ENCODE assay signal across 10 cellular contexts in genomic region chr16:87828071-87828971, GRCh38. TPM values are rescaled to one million over a fixed set of nuclear protein-coding genes. Genes with fewer than 3 reads are reported as not detected.
DNase-seq lines count a peak whose midpoint lies in the region; ATAC-seq lines count a peak whose summit lies in the region.
"Had no signal": no experiment of that assay in that cellular context is flagged by ENCODE, and none has a peak within 500 bp of the region (broad histone marks: within the 10 kb centered on the region; RNA-seq: fewer than 3 reads in every experiment).

No MANE protein-coding gene starts in this region.

- no peak overlapping the region for H4K12ac ChIP-seq in trophoblast cell (ENCODE audit: low read depth, low read length)

- H3K18ac ChIP-seq in trophoblast cell (ENCODE audit: low read length), result no peak overlapping the region

- no peak overlapping the region for H2AK5ac ChIP-seq in trophoblast cell (ENCODE audit: low read length)

- H3K79me1 ChIP-seq in trophoblast cell (ENCODE audit: low read length), result no peaks in the 10 kb centered on the region

- no peak overlapping the region for H2BK5ac ChIP-seq in trophoblast cell (ENCODE audit: low read depth, low read length, poor library complexity)

- H3K27ac Mint-ChIP-seq in activated CD8-positive, alpha-beta memory T cell treated with anti-CD3 and anti-CD28 coated beads, Interleukin-2, amount 10 ng/mL, durations not matched to agents 7 days and 5 days, result no peak overlapping the region
- peak overlapping the region; percentile 42 for H3K27ac Mint-ChIP-seq in activated T-cell treated with anti-CD3 and anti-CD28 coated beads, Interleukin-2, amount 50 U/mL, for 72 hours
- H3K27ac Mint-ChIP-seq in CD8-positive, alpha-beta memory T cell, result peak overlapping the region in 3 of 8 donors; percentile 47 to 81 (median 50)
- H3K27ac Mint-ChIP-seq in naive thymus-derived CD8-positive, alpha-beta T cell, result peak overlapping the region in 1 of 10 donors; percentile 1

- POLR2A ChIA-PET in CD8-positive, alpha-beta memory T cell (lab: Charles Lee), result no interaction called here
- POLR2A ChIA-PET in naive thymus-derived CD8-positive, alpha-beta T cell (lab: Charles Lee), result no interaction called here

- H3K23ac ChIP-seq in trophoblast cell (ENCODE audit: low read length), result no peak overlapping the region

- no peak overlapping the region for H3K4me2 ChIP-seq in trophoblast cell (ENCODE audit: low read length)

- ATAC-seq in activated CD8-positive, alpha-beta memory T cell treated with anti-CD3 and anti-CD28 coated beads, Interleukin-2, amount 10 ng/mL, durations not matched to agents 7 days and 5 days, result peak; percentile 3
- no peak for ATAC-seq in activated T-cell treated with anti-CD3 and anti-CD28 coated beads, Interleukin-2, amount 50 U/mL, for 72 hours (replicated peaks in 1 of 2)
- no peak for ATAC-seq in GM19452 (IDR thresholded peaks at IDR 0.05; ENCODE audit: unreplicated experiment)
- ATAC-seq in naive thymus-derived CD8-positive, alpha-beta T cell, result no peak

- H3K4me3 Mint-ChIP-seq in activated CD8-positive, alpha-beta memory T cell treated with anti-CD3 and anti-CD28 coated beads, Interleukin-2, amount 10 ng/mL, durations not matched to agents 7 days and 5 days, result no peak overlapping the region
- H3K4me3 Mint-ChIP-seq in activated T-cell treated with anti-CD3 and anti-CD28 coated beads, Interleukin-2, amount 50 U/mL, for 72 hours, result no peak overlapping the region
- H3K4me3 Mint-ChIP-seq in CD8-positive, alpha-beta memory T cell, result peak overlapping the region in 2 of 7 donors; percentile 16 to 27
- H3K4me3 Mint-ChIP-seq in naive thymus-derived CD8-positive, alpha-beta T cell, result no peak overlapping the region
- H3K4me3 Mint-ChIP-seq: CD14-positive monocyte, nephron had no signal

- no peaks in the 10 kb centered on the region for H3K79me2 ChIP-seq in trophoblast cell (ENCODE audit: control insufficient read depth, insufficient read depth, low read length, poor library complexity)

- H2BK12ac ChIP-seq in trophoblast cell (ENCODE audit: low read length), result no peak overlapping the region

- no peaks in the 10 kb centered on the region for H3K27me3 ChIP-seq in trophoblast cell (ENCODE audit: insufficient read depth, low read length)
- H3K27me3 ChIP-seq in CD8-positive, alpha-beta memory T cell (ENCODE audit: insufficient read depth, low read length, poor library complexity, severe bottlenecking), result no peaks in the 10 kb centered on the region

- CTCF ChIA-PET in activated CD8-positive, alpha-beta memory T cell treated with anti-CD3 and anti-CD28 coated beads, Interleukin-2, amount 10 ng/mL, durations not matched to agents 7 days and 5 days (lab: Charles Lee), result interaction anchor here (0.6 to 2.1 kb wide), 6 partner anchors 10 to 49 kb away, joined by 3 to 7 read pairs (median 4); no protein-coding TSS in a partner anchor
- CTCF ChIA-PET in CD8-positive, alpha-beta memory T cell (lab: Charles Lee), result interaction anchor here (0.6 to 2.0 kb wide), 4 partner anchors 21 to 50 kb away, joined by 3 to 4 read pairs (median 4); no protein-coding TSS in a partner anchor

- H3K27ac ChIP-seq in trophoblast cell (ENCODE audit: low read depth, low read length), result no peak overlapping the region
- no peak overlapping the region for H3K27ac ChIP-seq in CD8-positive, alpha-beta memory T cell (ENCODE audit: low read depth, low read length)

- H2AFZ ChIP-seq in trophoblast cell (ENCODE audit: insufficient read depth, low read length, poor library complexity), result no peak overlapping the region

- no peak overlapping the region for H4K91ac ChIP-seq in trophoblast cell (ENCODE audit: low read depth, low read length)

- H3K36me3 ChIP-seq in trophoblast cell (ENCODE audit: control insufficient read depth in 1 of 2, insufficient read depth in 2 of 2, low read length in 2 of 2), result peaks cover 40 to 41% of the 10 kb centered on the region in 2 experiments
- no peaks in the 10 kb centered on the region for H3K36me3 ChIP-seq in CD8-positive, alpha-beta memory T cell (ENCODE audit: insufficient read depth, low read length)

- no peak for DNase-seq in activated CD8-positive, alpha-beta memory T cell treated with anti-CD3 and anti-CD28 coated beads, Interleukin-2, amount 10 ng/mL, durations not matched to agents 7 days and 5 days
- no peak for DNase-seq in activated CD8-positive, alpha-beta memory T cell treated with anti-CD3 and anti-CD28 coated beads for 24 hours
- DNase-seq in NCI-H2171 treated with DMSO at 0.1 percent for 48 hours (lab: John Stamatoyannopoulos, UW), result peak; percentile 77
- peak in 1 of 2 donors; percentile 40 for DNase-seq in activated T-cell treated with anti-CD3 and anti-CD28 coated beads, Interleukin-2, amount 50 U/mL, for 72 hours
- peak; percentile 57 to 79 for DNase-seq in trophoblast cell
- no peak for DNase-seq in CD8-positive, alpha-beta memory T cell
- DNase-seq in naive thymus-derived CD8-positive, alpha-beta T cell, result no peak

- no peak overlapping the region for H2BK120ac ChIP-seq in trophoblast cell (ENCODE audit: insufficient read depth, low read length, poor library complexity)

- no CpG with 5 or more reads among the region's 20 CpGs for WGBS in trophoblast cell (ENCODE audit: extremely low coverage, insufficient coverage, insufficient read length)

- H3K4me1 ChIP-seq in trophoblast cell (ENCODE audit: control insufficient read depth in 1 of 2, insufficient read depth in 2 of 2, low read length in 2 of 2), result peaks cover 0 to under 1% of the 10 kb centered on the region in 2 experiments
- H3K4me1 ChIP-seq in CD8-positive, alpha-beta memory T cell (ENCODE audit: insufficient read depth, low read length), result no peaks in the 10 kb centered on the region

- no peak overlapping the region for H3K4me3 ChIP-seq in trophoblast cell (ENCODE audit: low read depth, low read length)
- H3K4me3 ChIP-seq in CD8-positive, alpha-beta memory T cell (ENCODE audit: low read length), result no peak overlapping the region

- no peak overlapping the region for H4K8ac ChIP-seq in trophoblast cell (ENCODE audit: low read depth, low read length)

- peaks cover 9% of the 10 kb centered on the region for H3K36me3 Mint-ChIP-seq in activated CD8-positive, alpha-beta memory T cell treated with anti-CD3 and anti-CD28 coated beads, Interleukin-2, amount 10 ng/mL, durations not matched to agents 7 days and 5 days
- H3K36me3 Mint-ChIP-seq in activated T-cell treated with anti-CD3 and anti-CD28 coated beads, Interleukin-2, amount 50 U/mL, for 72 hours (ENCODE audit: insufficient read depth in 2 of 2), result peaks cover 0 to 13% of the 10 kb centered on the region in 2 donors
- H3K36me3 Mint-ChIP-seq in CD8-positive, alpha-beta memory T cell, result peaks cover 3 to 34% (median 6%) of the 10 kb centered on the region in 3 donors
- peaks cover 0 to 2% (median 0%) of the 10 kb centered on the region in 3 donors for H3K36me3 Mint-ChIP-seq in naive thymus-derived CD8-positive, alpha-beta T cell

- no peaks in the 10 kb centered on the region for H3K4me1 Mint-ChIP-seq in activated CD8-positive, alpha-beta memory T cell treated with anti-CD3 and anti-CD28 coated beads, Interleukin-2, amount 10 ng/mL, durations not matched to agents 7 days and 5 days
- H3K4me1 Mint-ChIP-seq in activated T-cell treated with anti-CD3 and anti-CD28 coated beads, Interleukin-2, amount 50 U/mL, for 72 hours (ENCODE audit: low read depth), result peaks cover 12% of the 10 kb centered on the region
- no peaks in the 10 kb centered on the region for H3K4me1 Mint-ChIP-seq in CD8-positive, alpha-beta memory T cell
- H3K4me1 Mint-ChIP-seq in naive thymus-derived CD8-positive, alpha-beta T cell, result no peaks in the 10 kb centered on the region

- H3K9me3 Mint-ChIP-seq in activated CD8-positive, alpha-beta memory T cell treated with anti-CD3 and anti-CD28 coated beads, Interleukin-2, amount 10 ng/mL, durations not matched to agents 7 days and 5 days (ENCODE audit: low read depth), result no peaks in the 10 kb centered on the region
- H3K9me3 Mint-ChIP-seq in activated T-cell treated with anti-CD3 and anti-CD28 coated beads, Interleukin-2, amount 50 U/mL, for 72 hours, result no peaks in the 10 kb centered on the region
- H3K9me3 Mint-ChIP-seq in CD8-positive, alpha-beta memory T cell, result peaks cover 0 to 2% (median 0%) of the 10 kb centered on the region in 5 donors
- H3K9me3 Mint-ChIP-seq in naive thymus-derived CD8-positive, alpha-beta T cell, result no peaks in the 10 kb centered on the region
- H3K9me3 Mint-ChIP-seq: CD14-positive monocyte, nephron had no signal

- H3K14ac ChIP-seq in trophoblast cell (ENCODE audit: low read length), result no peak overlapping the region

- no peaks in the 10 kb centered on the region for H3K27me3 Mint-ChIP-seq in activated CD8-positive, alpha-beta memory T cell treated with anti-CD3 and anti-CD28 coated beads, Interleukin-2, amount 10 ng/mL, durations not matched to agents 7 days and 5 days
- no peaks in the 10 kb centered on the region for H3K27me3 Mint-ChIP-seq in activated T-cell treated with anti-CD3 and anti-CD28 coated beads, Interleukin-2, amount 50 U/mL, for 72 hours (ENCODE audit: low read depth)
- H3K27me3 Mint-ChIP-seq in CD8-positive, alpha-beta memory T cell, result peaks cover 0 to 2% of the 10 kb centered on the region in 2 donors
- no peaks in the 10 kb centered on the region for H3K27me3 Mint-ChIP-seq in naive thymus-derived CD8-positive, alpha-beta T cell

- H3K9me3 ChIP-seq in trophoblast cell (ENCODE audit: insufficient read depth, low read depth, low read length), result peaks cover 5% of the 10 kb centered on the region
- H3K9me3 ChIP-seq in CD8-positive, alpha-beta memory T cell (ENCODE audit: low read length), result no peaks in the 10 kb centered on the region

- H3K9ac ChIP-seq in trophoblast cell (ENCODE audit: low read length), result no peak overlapping the region

- no peak overlapping the region for H3K4ac ChIP-seq in trophoblast cell (ENCODE audit: low read depth, low read length)

RNA-seq across cellular contexts. Expression of gene SLC7A5, which starts 41.0 kb away (rescaled TPM):
- total RNA-seq in activated CD8-positive, alpha-beta memory T cell treated with anti-CD3 and anti-CD28 coated beads, Interleukin-2, amount 10 ng/mL, durations not matched to agents 7 days and 5 days, result 100 to 1,000 TPM; 114 to 220 TPM
- 100 to 1,000 TPM; 463 to 508 TPM for total RNA-seq in activated T-cell treated with anti-CD3 and anti-CD28 coated beads, Interleukin-2, amount 50 U/mL, for 72 hours
- 379 and 403 TPM in 2 replicates for polyA plus RNA-seq in trophoblast cell (2013)
- total RNA-seq in CD8-positive, alpha-beta memory T cell, result 100 to 1,000 TPM; 366 to 383 TPM
- polyA plus RNA-seq in CD8-positive, alpha-beta memory T cell, result 20.7 TPM
- total RNA-seq in naive thymus-derived CD8-positive, alpha-beta T cell, result 10 to 100 TPM; 18.0 to 20.7 TPM
- polyA plus RNA-seq in naive thymus-derived CD8-positive, alpha-beta T cell, result 1 to 10 TPM; 2.0 to 3.6 (median 3.2) TPM

Comparison
In these comparisons a context has a peak if more than half of its experiments do, and no peak if none do; other contexts are left out.
1. DNase-seq: peak in NCI-H2171 treated with DMSO at 0.1 percent for 48 hours (single experiment) and trophoblast cell (2 of 2); none in activated CD8-positive, alpha-beta memory T cell treated with anti-CD3 and anti-CD28 coated beads, Interleukin-2, amount 10 ng/mL, durations not matched to agents 7 days and 5 days (single experiment), activated CD8-positive, alpha-beta memory T cell treated with anti-CD3 and anti-CD28 coated beads for 24 hours (single experiment), CD8-positive, alpha-beta memory T cell (0 of 5) and naive thymus-derived CD8-positive, alpha-beta T cell (0 of 10).
2. RNA of gene SLC7A5, which starts 41.0 kb away (total RNA-seq): 463 to 508 TPM in activated T-cell treated with anti-CD3 and anti-CD28 coated beads, Interleukin-2, amount 50 U/mL, for 72 hours, 366 to 383 TPM in CD8-positive, alpha-beta memory T cell and 114 to 220 TPM in activated CD8-positive, alpha-beta memory T cell treated with anti-CD3 and anti-CD28 coated beads, Interleukin-2, amount 10 ng/mL, durations not matched to agents 7 days and 5 days; 18.0 to 20.7 TPM in naive thymus-derived CD8-positive, alpha-beta T cell; every median in the first group is over 4 times any median in the second.